In genomic region chr16:73067671-73068545, GRCh38 we compare ENCODE assay signal across 1 cellular context.
TF ChIP-seq lines count a peak whose summit lies in the region.

No MANE protein-coding gene starts in this region.

TF ChIP-seq in H1, 55 proteins besides CTCF, POLR2A, EP300 and RAD21 (continued from another document):
- no peak for TF ChIP-seq ATF2 (IDR thresholded peaks at IDR 0.05; ENCODE audit: low read length)
- peak; percentile 42 for TF ChIP-seq RNF2 (IDR thresholded peaks at IDR 0.05; ENCODE audit: borderline replicate concordance, low read depth, low read length, missing control alignments, poor library complexity, severe bottlenecking)
- no peak for TF ChIP-seq GABPA (IDR thresholded peaks at IDR 0.05; ENCODE audit: borderline replicate concordance, insufficient read depth, low read length)
- no peak for TF ChIP-seq SP1 (IDR thresholded peaks at IDR 0.05; ENCODE audit: low read depth, low read length)
- TF ChIP-seq E2F6 (IDR thresholded peaks at IDR 0.05) = no peak
- TF ChIP-seq TAF1 (IDR thresholded peaks at IDR 0.05; ENCODE audit: low read depth, low read length) = no peak
- no peak for TF ChIP-seq MAFK (IDR thresholded peaks at IDR 0.05; ENCODE audit: low read depth, low read length)
- no peak for TF ChIP-seq ATF3 (IDR thresholded peaks at IDR 0.05; ENCODE audit: insufficient read depth, low read depth, low read length)
- TF ChIP-seq MAX (IDR thresholded peaks at IDR 0.05) = no peak
- TF ChIP-seq SIX5 (IDR thresholded peaks at IDR 0.05; ENCODE audit: low read depth, low read length) = no peak
- TF ChIP-seq CHD7 (IDR thresholded peaks at IDR 0.05; ENCODE audit: insufficient replicate concordance, low read length) = no peak
- TF ChIP-seq TBP (IDR thresholded peaks at IDR 0.05; ENCODE audit: low read depth, low read length) = no peak
- peak; percentile 88 for TF ChIP-seq KDM1A (IDR thresholded peaks at IDR 0.05; ENCODE audit: borderline replicate concordance, low read length)
- no peak for TF ChIP-seq SP4 (IDR thresholded peaks at IDR 0.05; ENCODE audit: low read length)
- no peak for TF ChIP-seq GTF2F1 (IDR thresholded peaks at IDR 0.05; ENCODE audit: borderline replicate concordance, low read depth, low read length)
- peak; percentile 29; the same call in 1 of the 2 replicates for TF ChIP-seq SUZ12 (IDR thresholded peaks at IDR 0.05; ENCODE audit: low read length)
- no peak for TF ChIP-seq RBBP5 (IDR thresholded peaks at IDR 0.05; ENCODE audit: borderline replicate concordance, low read depth, low read length)
- TF ChIP-seq EZH2 (IDR thresholded peaks at IDR 0.05; ENCODE audit: low read depth, low read length, severe bottlenecking) = no peak
- TF ChIP-seq BCL11A (IDR thresholded peaks at IDR 0.05; ENCODE audit: low read depth in 2 of 2, low read length in 2 of 2) = no peak
- no peak for TF ChIP-seq CTBP2 (IDR thresholded peaks at IDR 0.05; ENCODE audit: borderline replicate concordance, insufficient read depth, insufficient read length, low read length)
